In the genomic region with DNA sequence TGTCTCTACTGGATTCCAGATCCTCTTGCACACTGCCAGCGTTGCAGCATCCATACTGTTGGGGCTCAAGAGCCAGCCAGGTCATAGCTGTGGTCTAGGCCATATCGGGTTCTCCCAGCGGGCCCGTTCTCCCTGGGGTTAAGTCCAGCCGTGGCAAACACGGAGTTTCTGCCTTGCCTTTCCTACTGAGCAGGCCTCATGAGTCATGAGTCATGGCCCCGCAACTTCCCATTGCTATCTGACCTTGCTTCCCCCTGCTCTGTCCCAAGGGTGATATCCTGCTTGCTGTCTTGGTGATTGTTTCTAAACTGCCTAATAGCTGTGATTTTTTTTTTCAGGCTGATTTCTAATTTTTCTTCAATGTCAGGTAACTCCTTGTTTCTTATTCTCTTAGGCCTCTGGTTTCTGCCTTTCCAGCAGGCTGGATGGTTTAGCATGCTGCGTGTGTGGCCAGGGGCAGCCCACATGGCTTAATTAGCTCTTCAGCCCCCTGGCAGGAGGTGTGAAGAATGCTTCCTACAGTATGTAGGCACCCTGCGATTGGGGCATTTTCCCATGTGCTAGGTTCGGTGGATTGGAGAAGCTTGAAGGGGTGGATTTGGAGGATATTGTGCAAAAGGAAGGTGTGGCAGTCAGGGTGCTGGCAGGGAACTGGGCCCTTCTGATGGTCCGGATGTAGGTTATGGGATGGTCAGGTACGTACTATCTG, we compare ENCODE assay signal across 1 cellular context.
A peak's percentile ranks its signal among the peaks of the same experiment; 100 is the strongest.
TF ChIP-seq lines count a peak whose summit lies in the region.

No MANE protein-coding gene starts in this region.

TF ChIP-seq in HepG2, 621 proteins besides CTCF, POLR2A, EP300 and RAD21 (continued from another document):
- TF ChIP-seq, protein P1, sequence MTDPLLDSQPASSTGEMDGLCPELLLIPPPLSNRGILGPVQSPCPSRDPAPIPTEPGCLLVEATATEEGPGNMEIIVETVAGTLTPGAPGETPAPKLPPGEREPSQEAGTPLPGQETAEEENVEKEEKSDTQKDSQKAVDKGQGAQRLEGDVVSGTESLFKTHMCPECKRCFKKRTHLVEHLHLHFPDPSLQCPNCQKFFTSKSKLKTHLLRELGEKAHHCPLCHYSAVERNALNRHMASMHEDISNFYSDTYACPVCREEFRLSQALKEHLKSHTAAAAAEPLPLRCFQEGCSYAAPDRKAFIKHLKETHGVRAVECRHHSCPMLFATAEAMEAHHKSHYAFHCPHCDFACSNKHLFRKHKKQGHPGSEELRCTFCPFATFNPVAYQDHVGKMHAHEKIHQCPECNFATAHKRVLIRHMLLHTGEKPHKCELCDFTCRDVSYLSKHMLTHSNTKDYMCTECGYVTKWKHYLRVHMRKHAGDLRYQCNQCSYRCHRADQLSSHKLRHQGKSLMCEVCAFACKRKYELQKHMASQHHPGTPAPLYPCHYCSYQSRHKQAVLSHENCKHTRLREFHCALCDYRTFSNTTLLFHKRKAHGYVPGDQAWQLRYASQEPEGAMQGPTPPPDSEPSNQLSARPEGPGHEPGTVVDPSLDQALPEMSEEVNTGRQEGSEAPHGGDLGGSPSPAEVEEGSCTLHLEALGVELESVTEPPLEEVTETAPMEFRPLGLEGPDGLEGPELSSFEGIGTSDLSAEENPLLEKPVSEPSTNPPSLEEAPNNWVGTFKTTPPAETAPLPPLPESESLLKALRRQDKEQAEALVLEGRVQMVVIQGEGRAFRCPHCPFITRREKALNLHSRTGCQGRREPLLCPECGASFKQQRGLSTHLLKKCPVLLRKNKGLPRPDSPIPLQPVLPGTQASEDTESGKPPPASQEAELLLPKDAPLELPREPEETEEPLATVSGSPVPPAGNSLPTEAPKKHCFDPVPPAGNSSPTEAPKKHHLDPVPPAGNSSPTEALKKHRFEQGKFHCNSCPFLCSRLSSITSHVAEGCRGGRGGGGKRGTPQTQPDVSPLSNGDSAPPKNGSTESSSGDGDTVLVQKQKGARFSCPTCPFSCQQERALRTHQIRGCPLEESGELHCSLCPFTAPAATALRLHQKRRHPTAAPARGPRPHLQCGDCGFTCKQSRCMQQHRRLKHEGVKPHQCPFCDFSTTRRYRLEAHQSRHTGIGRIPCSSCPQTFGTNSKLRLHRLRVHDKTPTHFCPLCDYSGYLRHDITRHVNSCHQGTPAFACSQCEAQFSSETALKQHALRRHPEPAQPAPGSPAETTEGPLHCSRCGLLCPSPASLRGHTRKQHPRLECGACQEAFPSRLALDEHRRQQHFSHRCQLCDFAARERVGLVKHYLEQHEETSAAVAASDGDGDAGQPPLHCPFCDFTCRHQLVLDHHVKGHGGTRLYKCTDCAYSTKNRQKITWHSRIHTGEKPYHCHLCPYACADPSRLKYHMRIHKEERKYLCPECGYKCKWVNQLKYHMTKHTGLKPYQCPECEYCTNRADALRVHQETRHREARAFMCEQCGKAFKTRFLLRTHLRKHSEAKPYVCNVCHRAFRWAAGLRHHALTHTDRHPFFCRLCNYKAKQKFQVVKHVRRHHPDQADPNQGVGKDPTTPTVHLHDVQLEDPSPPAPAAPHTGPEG (CRISPR knock-in tag; IDR thresholded peaks at IDR 0.05) = no peak
- no peak for TF ChIP-seq U2AF1 (optimal IDR thresholded peaks at IDR 0.05; ENCODE audit: low read depth, low read length)
- 0 out of 2 replicates have a peak, but pooled peaks have one; percentile 38 for TF ChIP-seq HOMEZ (CRISPR knock-in tag; IDR thresholded peaks at IDR 0.05; ENCODE audit: low read depth)
- TF ChIP-seq, protein P2, sequence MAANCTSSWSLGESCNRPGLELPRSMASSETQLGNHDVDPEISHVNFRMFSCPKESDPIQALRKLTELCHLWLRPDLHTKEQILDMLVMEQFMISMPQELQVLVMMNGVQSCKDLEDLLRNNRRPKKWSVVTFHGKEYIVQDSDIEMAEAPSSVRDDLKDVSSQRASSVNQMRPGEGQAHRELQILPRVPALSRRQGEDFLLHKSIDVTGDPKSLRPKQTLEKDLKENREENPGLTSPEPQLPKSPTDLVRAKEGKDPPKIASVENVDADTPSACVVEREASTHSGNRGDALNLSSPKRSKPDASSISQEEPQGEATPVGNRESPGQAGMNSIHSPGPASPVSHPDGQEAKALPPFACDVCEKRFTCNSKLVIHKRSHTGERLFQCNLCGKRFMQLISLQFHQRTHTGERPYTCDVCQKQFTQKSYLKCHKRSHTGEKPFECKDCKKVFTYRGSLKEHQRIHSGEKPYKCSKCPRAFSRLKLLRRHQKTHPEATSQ (CRISPR knock-in tag; IDR thresholded peaks at IDR 0.05; ENCODE audit: borderline replicate concordance) = no peak
- no peak for TF ChIP-seq ATAD3A (CRISPR knock-in tag; IDR thresholded peaks at IDR 0.05)
- no peak for TF ChIP-seq YEATS4 (CRISPR knock-in tag; IDR thresholded peaks at IDR 0.05; ENCODE audit: borderline replicate concordance)
- no peak for TF ChIP-seq KLF6 (CRISPR knock-in tag; IDR thresholded peaks at IDR 0.05)
- TF ChIP-seq KMT2A (CRISPR knock-in tag; IDR thresholded peaks at IDR 0.05) = no peak
- no peak for TF ChIP-seq GZF1 (CRISPR knock-in tag; IDR thresholded peaks at IDR 0.05)
- no peak for TF ChIP-seq ZNF784 (CRISPR knock-in tag; IDR thresholded peaks at IDR 0.05; ENCODE audit: borderline replicate concordance)
- TF ChIP-seq, protein P3, sequence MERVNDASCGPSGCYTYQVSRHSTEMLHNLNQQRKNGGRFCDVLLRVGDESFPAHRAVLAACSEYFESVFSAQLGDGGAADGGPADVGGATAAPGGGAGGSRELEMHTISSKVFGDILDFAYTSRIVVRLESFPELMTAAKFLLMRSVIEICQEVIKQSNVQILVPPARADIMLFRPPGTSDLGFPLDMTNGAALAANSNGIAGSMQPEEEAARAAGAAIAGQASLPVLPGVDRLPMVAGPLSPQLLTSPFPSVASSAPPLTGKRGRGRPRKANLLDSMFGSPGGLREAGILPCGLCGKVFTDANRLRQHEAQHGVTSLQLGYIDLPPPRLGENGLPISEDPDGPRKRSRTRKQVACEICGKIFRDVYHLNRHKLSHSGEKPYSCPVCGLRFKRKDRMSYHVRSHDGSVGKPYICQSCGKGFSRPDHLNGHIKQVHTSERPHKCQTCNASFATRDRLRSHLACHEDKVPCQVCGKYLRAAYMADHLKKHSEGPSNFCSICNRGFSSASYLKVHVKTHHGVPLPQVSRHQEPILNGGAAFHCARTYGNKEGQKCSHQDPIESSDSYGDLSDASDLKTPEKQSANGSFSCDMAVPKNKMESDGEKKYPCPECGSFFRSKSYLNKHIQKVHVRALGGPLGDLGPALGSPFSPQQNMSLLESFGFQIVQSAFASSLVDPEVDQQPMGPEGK (CRISPR knock-in tag; IDR thresholded peaks at IDR 0.05) = no peak
TF ChIP-seq in HepG2: peak in this region for 9.
